In genomic region chr11:64947202-64947814, GRCh38 we compare ENCODE assay signal across 24 cellular contexts. TPM values are rescaled to one million over a fixed set of nuclear protein-coding genes. Genes with fewer than 3 reads are reported as not detected.
DNase-seq lines count a peak whose midpoint lies in the region; TF ChIP-seq lines count a peak whose summit lies in the region.
"Had no signal": no experiment of that assay in that cellular context is flagged by ENCODE, and none has a peak within 500 bp of the region (broad histone marks: within the 10 kb centered on the region; RNA-seq: fewer than 3 reads in every experiment).

No MANE protein-coding gene starts in this region.

- no peaks in the 10 kb centered on the region for H3K36me3 ChIP-seq in esophagus muscularis mucosa
- H3K36me3 ChIP-seq: BLaER1, pancreas had no signal

- intact Hi-C loops in esophagus muscularis mucosa (cut with DNase I): no loop called here

- no peak for TF ChIP-seq POLR2A in esophagus muscularis mucosa (IDR thresholded peaks at IDR 0.05; ENCODE audit: low read depth)

- TF ChIP-seq CTCF in epithelial cell of proximal tubule (conservative IDR thresholded peaks at IDR 0.05; ENCODE audit: low read depth, low read length): peak; percentile 31
- no peak for TF ChIP-seq CTCF in esophagus muscularis mucosa (IDR thresholded peaks at IDR 0.05)

- H3K4me3 ChIP-seq in epithelial cell of proximal tubule (ENCODE audit: low read depth, low read length): no peak overlapping the region
- H3K4me3 ChIP-seq in esophagus muscularis mucosa: no peak overlapping the region
- H3K4me3 ChIP-seq: BLaER1, pancreas had no signal

- peaks cover 0 to 4% (median 0%) of the 10 kb centered on the region in 4 donors for H3K27me3 ChIP-seq in esophagus muscularis mucosa
- H3K27me3 ChIP-seq: BLaER1, pancreas had no signal

- H3K9me3 ChIP-seq in esophagus muscularis mucosa: no peaks in the 10 kb centered on the region
- H3K9me3 ChIP-seq: BLaER1, pancreas had no signal

- H3K9me3 Mint-ChIP-seq in activated T-cell treated with anti-CD3 and anti-CD28 coated beads, Interleukin-2, amount 50 U/mL, for 24 hours: no peaks in the 10 kb centered on the region
- H3K9me3 Mint-ChIP-seq: activated B cell treated with CpG ODN at 0.5 μM for 24 hours; activated T-helper 2 cell treated with anti-CD3 and anti-CD28 coated beads, Interferon-gamma antibody, Interleukin-2, Interleukin-4, amounts not matched to agents 10 μg/mL and 5 μg/mL and 100 μg/mL, durations not matched to agents 14 hours and 24 hours and 36 hours; T-helper 1 cell treated with Interleukin-12 subunit alpha and Interleukin-12 subunit beta and Interleukin-4 antibody, amounts not matched to agents 30 μg/mL and 1 μg/mL, for 36 hours had no signal

- DNase-seq in EL (peak; percentile 33), MV-4-11 (lab: John Stamatoyannopoulos, UW) (peak; percentile 3), epithelial cell of proximal tubule (ENCODE audit: low read depth) (no peak), medulla oblongata (ENCODE audit: extremely low spot score) (peak; percentile 21), HUDEP-2 (lab: John Stamatoyannopoulos, UW; ENCODE audit: unreplicated experiment in 76 of 76) (no peak), esophagus muscularis mucosa (ENCODE audit: extremely low spot score) (no peak)
- DNase-seq in activated T-cell treated with anti-CD3 and anti-CD28 coated beads, Interleukin-2, amount 50 U/mL, for 24 hours: no peak
- DNase-seq: activated B cell treated with CpG ODN at 0.5 μM for 24 hours; effector memory CD4-positive, alpha-beta T cell; H7; Karpas-422; NCI-H146; NCI-H345; NK-92 treated with Interleukin-12 subunit alpha and Interleukin-12 subunit beta, amount 100 ng/mL, for 24 hours; pancreas; stimulated activated CD4-positive, alpha-beta T cell treated with anti-CD3 and anti-CD28 coated beads, Interleukin-2, amount 100 ng/mL, for 48 hours had no signal

- no peaks in the 10 kb centered on the region for H3K4me1 Mint-ChIP-seq in activated T-cell treated with anti-CD3 and anti-CD28 coated beads, Interleukin-2, amount 50 U/mL, for 24 hours (ENCODE audit: low read depth)
- H3K4me1 Mint-ChIP-seq: activated B cell treated with CpG ODN at 0.5 μM for 24 hours had no signal

- 53% methylated on average over 5 of the region's 5 CpGs for WGBS in esophagus muscularis mucosa

- H3K27ac Mint-ChIP-seq in activated T-cell treated with anti-CD3 and anti-CD28 coated beads, Interleukin-2, amount 50 U/mL, for 24 hours: no peak overlapping the region
- H3K27ac Mint-ChIP-seq: activated B cell treated with CpG ODN at 0.5 μM for 24 hours; activated T-helper 2 cell treated with anti-CD3 and anti-CD28 coated beads, Interferon-gamma antibody, Interleukin-2, Interleukin-4, amounts not matched to agents 10 μg/mL and 5 μg/mL and 100 μg/mL, durations not matched to agents 14 hours and 24 hours and 36 hours; T-helper 1 cell treated with Interleukin-12 subunit alpha and Interleukin-12 subunit beta and Interleukin-4 antibody, amounts not matched to agents 30 μg/mL and 1 μg/mL, for 36 hours had no signal

- no peak for TF ChIP-seq EP300 in esophagus muscularis mucosa (IDR thresholded peaks at IDR 0.05)

- H3K36me3 Mint-ChIP-seq in activated T-cell treated with anti-CD3 and anti-CD28 coated beads, Interleukin-2, amount 50 U/mL, for 24 hours (ENCODE audit: low read depth): no peaks in the 10 kb centered on the region

- H3K4me3 Mint-ChIP-seq in activated T-cell treated with anti-CD3 and anti-CD28 coated beads, Interleukin-2, amount 50 U/mL, for 24 hours: no peak overlapping the region
- H3K4me3 Mint-ChIP-seq: activated B cell treated with CpG ODN at 0.5 μM for 24 hours; T-helper 1 cell treated with Interleukin-12 subunit alpha and Interleukin-12 subunit beta and Interleukin-4 antibody, amounts not matched to agents 30 μg/mL and 1 μg/mL, for 36 hours had no signal

- no peaks in the 10 kb centered on the region for H3K27me3 Mint-ChIP-seq in activated T-cell treated with anti-CD3 and anti-CD28 coated beads, Interleukin-2, amount 50 U/mL, for 24 hours

- H3K27ac ChIP-seq in esophagus muscularis mucosa (replicated peaks in 1 of 4): no peak overlapping the region
- H3K27ac ChIP-seq: BLaER1, pancreas had no signal

- no peaks in the 10 kb centered on the region for H3K4me1 ChIP-seq in esophagus muscularis mucosa
- H3K4me1 ChIP-seq: BLaER1, pancreas had no signal

RNA-seq across cellular contexts. Expression of gene GPHA2, which starts 11.6 kb away (rescaled TPM):
- total RNA-seq in epithelial cell of proximal tubule (not detected in 2 replicates), esophagus muscularis mucosa (not detected)
- total RNA-seq: activated T-helper 2 cell treated with anti-CD3 and anti-CD28 coated beads, Interferon-gamma antibody, Interleukin-2, Interleukin-4, amounts not matched to agents 10 μg/mL and 5 μg/mL and 100 μg/mL, durations not matched to agents 14 hours and 24 hours and 36 hours; bronchial epithelial cell; frontal cortex; H7; lower leg skin; myocyte; skeletal muscle tissue had no signal

RNA-seq across cellular contexts. Expression of gene PPP2R5B, which starts 22.8 kb away (rescaled TPM):
- total RNA-seq in epithelial cell of proximal tubule (16.8 and 32.9 TPM in 2 replicates), esophagus muscularis mucosa (10 to 100 TPM; 24.1 to 38.8 (median 29.0) TPM)

RNA-seq across cellular contexts. Expression of gene MAJIN, which starts 24.6 kb away (rescaled TPM):
- total RNA-seq in epithelial cell of proximal tubule (not detected in 2 replicates), esophagus muscularis mucosa (not detected)
- total RNA-seq: activated T-helper 2 cell treated with anti-CD3 and anti-CD28 coated beads, Interferon-gamma antibody, Interleukin-2, Interleukin-4, amounts not matched to agents 10 μg/mL and 5 μg/mL and 100 μg/mL, durations not matched to agents 14 hours and 24 hours and 36 hours; bronchial epithelial cell; frontal cortex; lower leg skin; myocyte; skeletal muscle tissue had no signal

RNA-seq across cellular contexts. Expression of gene ATG2A, which starts 30.3 kb away (rescaled TPM):
- total RNA-seq in epithelial cell of proximal tubule (22.4 and 25.8 TPM in 2 replicates), esophagus muscularis mucosa (10 to 100 TPM; 19.9 to 28.7 (median 26.1) TPM)

RNA-seq across cellular contexts. Expression of gene BATF2, which starts 49.5 kb away (rescaled TPM):
- total RNA-seq in epithelial cell of proximal tubule: 0.35 and 1.1 TPM in 2 replicates
- 1 to 10 TPM in 3 of 4 donors, under 1 TPM in 1; 0.42 to 5.1 (median 3.1) TPM for total RNA-seq in esophagus muscularis mucosa
- total RNA-seq: frontal cortex, H7 had no signal

Comparison
In these comparisons a context has a peak if more than half of its experiments do, and no peak if none do; other contexts are left out.
1. DNase-seq: peak in EL (single experiment), MV-4-11 (single experiment) and medulla oblongata (single experiment); none in epithelial cell of proximal tubule (single experiment), HUDEP-2 (0 of 76), activated T-cell treated with anti-CD3 and anti-CD28 coated beads, Interleukin-2, amount 50 U/mL, for 24 hours (single experiment) and esophagus muscularis mucosa (single experiment).